ENCODE assay signal across 36 cellular contexts in genomic region chr17:11558681-11559234, GRCh38. TPM values are rescaled to one million over a fixed set of nuclear protein-coding genes. Genes with fewer than 3 reads are reported as not detected.
"Had no signal": no experiment of that assay in that cellular context is flagged by ENCODE, and none has a peak within 500 bp of the region (broad histone marks: within the 10 kb centered on the region; RNA-seq: fewer than 3 reads in every experiment).

No MANE protein-coding gene starts in this region.

- H3K9me3 ChIP-seq: ascending aorta had no signal

- H3K27ac ChIP-seq: ascending aorta, cardiac muscle cell, VCaP had no signal

- H3K27me3 ChIP-seq: ascending aorta, cardiac muscle cell had no signal

- H3K4me1 ChIP-seq: ascending aorta had no signal

- H3K4me1 Mint-ChIP-seq: activated B cell treated with CpG ODN at 0.5 μM for 24 hours; activated CD4-positive, alpha-beta memory T cell treated with anti-CD3 and anti-CD28 coated beads, Interleukin-2, amount 10 ng/mL, durations not matched to agents 7 days and 5 days; activated CD4-positive, alpha-beta T cell treated with anti-CD3 and anti-CD28 coated beads, Interleukin-2, amount 10 ng/mL, durations not matched to agents 7 days and 5 days; activated CD8-positive, alpha-beta memory T cell treated with anti-CD3 and anti-CD28 coated beads, Interleukin-2, amount 10 ng/mL, durations not matched to agents 7 days and 5 days; activated naive CD4-positive, alpha-beta T cell treated with anti-CD3 and anti-CD28 coated beads, Interleukin-2, amount 10 ng/mL, durations not matched to agents 7 days and 5 days; activated naive CD4-positive, alpha-beta T cell treated with anti-CD3 and anti-CD28 coated beads, Interleukin-2, amount 50 U/mL, for 24 hours; activated naive CD8-positive, alpha-beta T cell treated with anti-CD3 and anti-CD28 coated beads, Interleukin-2, amount 10 ng/mL, durations not matched to agents 7 days and 5 days; activated naive CD8-positive, alpha-beta T cell treated with anti-CD3 and anti-CD28 coated beads, Interleukin-2, amount 50 U/mL, for 24 hours; activated T-helper 17 cell treated with anti-CD3 and anti-CD28 coated beads, Interleukin-2, amount 50 U/mL, for 72 hours; central memory CD8-positive, alpha-beta T cell had no signal

- H3K4me3 Mint-ChIP-seq: activated B cell treated with CpG ODN at 0.5 μM for 24 hours; activated CD4-positive, alpha-beta memory T cell treated with anti-CD3 and anti-CD28 coated beads, Interleukin-2, amount 10 ng/mL, durations not matched to agents 7 days and 5 days; activated CD4-positive, alpha-beta T cell treated with anti-CD3 and anti-CD28 coated beads, Interleukin-2, amount 10 ng/mL, durations not matched to agents 7 days and 5 days; activated CD8-positive, alpha-beta memory T cell treated with anti-CD3 and anti-CD28 coated beads, Interleukin-2, amount 10 ng/mL, durations not matched to agents 7 days and 5 days; activated CD8-positive, alpha-beta T cell treated with anti-CD3 and anti-CD28 coated beads, Interleukin-2, amount 10 ng/mL, durations not matched to agents 7 days and 5 days; activated naive CD4-positive, alpha-beta T cell treated with anti-CD3 and anti-CD28 coated beads, Interleukin-2, amount 10 ng/mL, durations not matched to agents 7 days and 5 days; activated naive CD4-positive, alpha-beta T cell treated with anti-CD3 and anti-CD28 coated beads, Interleukin-2, amount 50 U/mL, for 24 hours; activated naive CD8-positive, alpha-beta T cell; activated naive CD8-positive, alpha-beta T cell treated with anti-CD3 and anti-CD28 coated beads, Interleukin-2, amount 10 ng/mL, durations not matched to agents 7 days and 5 days; activated naive CD8-positive, alpha-beta T cell treated with anti-CD3 and anti-CD28 coated beads, Interleukin-2, amount 50 U/mL, for 24 hours; activated T-cell treated with anti-CD3 and anti-CD28 coated beads, Interleukin-2, amount 50 U/mL, for 4 hours; activated T-cell treated with anti-CD3 and anti-CD28 coated beads, Interleukin-2, amount 50 U/mL, for 72 hours; activated T-helper 1 cell treated with anti-CD3 and anti-CD28 coated beads, Interleukin-12 subunit alpha, Interleukin-12 subunit beta, Interleukin-2, Interleukin-4 antibody, amounts not matched to agents 30 ng/mL and 10 ng/mL and 1 ng/mL, durations not matched to agents 14 hours and 24 hours and 36 hours; activated T-helper 17 cell treated with anti-CD3 and anti-CD28 coated beads, Interleukin-2, amount 50 U/mL, for 72 hours; brain; central memory CD8-positive, alpha-beta T cell; T-helper 1 cell treated with Interleukin-12 subunit alpha and Interleukin-12 subunit beta and Interleukin-4 antibody, amounts not matched to agents 30 μg/mL and 1 μg/mL, for 36 hours; T-helper 2 cell treated with Interferon-gamma antibody and Interleukin-4, amounts not matched to agents 5 μg/mL and 100 μg/mL, for 36 hours had no signal

- H3K27me3 Mint-ChIP-seq: activated B cell treated with CpG ODN at 0.5 μM for 24 hours; activated CD4-positive, alpha-beta memory T cell treated with anti-CD3 and anti-CD28 coated beads, Interleukin-2, amount 10 ng/mL, durations not matched to agents 7 days and 5 days; activated CD4-positive, alpha-beta T cell treated with anti-CD3 and anti-CD28 coated beads, Interleukin-2, amount 10 ng/mL, durations not matched to agents 7 days and 5 days; activated CD8-positive, alpha-beta memory T cell treated with anti-CD3 and anti-CD28 coated beads, Interleukin-2, amount 10 ng/mL, durations not matched to agents 7 days and 5 days; activated naive CD4-positive, alpha-beta T cell treated with anti-CD3 and anti-CD28 coated beads, Interleukin-2, amount 10 ng/mL, durations not matched to agents 7 days and 5 days; activated naive CD4-positive, alpha-beta T cell treated with anti-CD3 and anti-CD28 coated beads, Interleukin-2, amount 50 U/mL, for 24 hours; activated naive CD8-positive, alpha-beta T cell; activated naive CD8-positive, alpha-beta T cell treated with anti-CD3 and anti-CD28 coated beads, Interleukin-2, amount 10 ng/mL, durations not matched to agents 7 days and 5 days; activated T-helper 17 cell treated with anti-CD3 and anti-CD28 coated beads, Interleukin-2, amount 50 U/mL, for 72 hours; central memory CD8-positive, alpha-beta T cell had no signal

- H3K9me3 Mint-ChIP-seq: activated naive CD4-positive, alpha-beta T cell treated with anti-CD3 and anti-CD28 coated beads, Interleukin-2, amount 50 U/mL, for 24 hours; activated T-cell treated with anti-CD3 and anti-CD28 coated beads, Interleukin-2, amount 50 U/mL, for 4 hours had no signal

- ATAC-seq: activated CD8-positive, alpha-beta memory T cell treated with anti-CD3 and anti-CD28 coated beads, Interleukin-2, amount 10 ng/mL, durations not matched to agents 7 days and 5 days; activated CD8-positive, alpha-beta T cell treated with anti-CD3 and anti-CD28 coated beads, Interleukin-2, amount 10 ng/mL, durations not matched to agents 7 days and 5 days; activated naive CD8-positive, alpha-beta T cell treated with anti-CD3 and anti-CD28 coated beads, Interleukin-2, amount 50 U/mL, for 24 hours; activated T-cell treated with anti-CD3 and anti-CD28 coated beads, Interleukin-2, amount 50 U/mL, for 4 hours; activated T-cell treated with anti-CD3 and anti-CD28 coated beads, Interleukin-2, amount 50 U/mL, for 72 hours; activated T-helper 17 cell treated with anti-CD3 and anti-CD28 coated beads, Interleukin-2, amount 50 U/mL, for 72 hours had no signal

- H3K4me3 ChIP-seq: ascending aorta, cardiac muscle cell had no signal

- DNase-seq: activated B cell treated with CpG ODN at 0.5 μM for 24 hours; activated CD4-positive, alpha-beta memory T cell treated with anti-CD3 and anti-CD28 coated beads, Interleukin-2, amount 10 ng/mL, durations not matched to agents 7 days and 5 days; activated CD4-positive, alpha-beta T cell treated with anti-CD3 and anti-CD28 coated beads for 48 hours; activated CD4-positive, alpha-beta T cell treated with anti-CD3 and anti-CD28 coated beads, Interleukin-2, amount 10 ng/mL, durations not matched to agents 7 days and 5 days; activated CD4-positive, alpha-beta T cell treated with anti-CD3 and anti-CD28 coated beads, Interleukin-2, amount 50 U/mL, for 48 hours; activated CD4-positive, CD25-positive, alpha-beta regulatory T cell treated with anti-CD3 and anti-CD28 coated beads, Interleukin-2, amount 50 U/mL, for 72 hours; activated CD8-positive, alpha-beta memory T cell treated with anti-CD3 and anti-CD28 coated beads for 24 hours; activated CD8-positive, alpha-beta memory T cell treated with anti-CD3 and anti-CD28 coated beads, Interleukin-2, amount 10 ng/mL, durations not matched to agents 7 days and 5 days; activated CD8-positive, alpha-beta memory T cell treated with anti-CD3 and anti-CD28 coated beads, Interleukin-2, amount 50 U/mL, for 48 hours; activated CD8-positive, alpha-beta T cell treated with anti-CD3 and anti-CD28 coated beads, Interleukin-2, amount 10 ng/mL, durations not matched to agents 7 days and 5 days; activated effector memory CD4-positive, alpha-beta T cell treated with anti-CD3 and anti-CD28 coated beads, Interleukin-2, amount 50 U/mL, for 16 hours; activated gamma-delta T cell treated with Interleukin-2 at 50 U/mL for 16 hours; activated naive CD4-positive, alpha-beta T cell; activated naive CD4-positive, alpha-beta T cell treated with anti-CD3 and anti-CD28 coated beads, Interleukin-2, amount 10 ng/mL, durations not matched to agents 7 days and 5 days; activated naive CD8-positive, alpha-beta T cell treated with anti-CD3 and anti-CD28 coated beads, Interleukin-2, amount 10 ng/mL, durations not matched to agents 7 days and 5 days; activated naive CD8-positive, alpha-beta T cell treated with anti-CD3 and anti-CD28 coated beads, Interleukin-2, amount 50 U/mL, for 24 hours; activated T-cell treated with anti-CD3 and anti-CD28 coated beads, Interleukin-2, amount 50 U/mL, for 4 hours; activated T-cell treated with anti-CD3 and anti-CD28 coated beads, Interleukin-2, amount 50 U/mL, for 72 hours; amygdala; anterior cingulate cortex; caudate nucleus; cerebellar nuclear complex; T-helper 1 cell; T-helper 2 cell; T-helper 9 cell had no signal

- H3K27ac Mint-ChIP-seq: activated B cell treated with CpG ODN at 0.5 μM for 24 hours; activated CD4-positive, alpha-beta memory T cell treated with anti-CD3 and anti-CD28 coated beads, Interleukin-2, amount 10 ng/mL, durations not matched to agents 7 days and 5 days; activated CD4-positive, alpha-beta T cell treated with anti-CD3 and anti-CD28 coated beads, Interleukin-2, amount 10 ng/mL, durations not matched to agents 7 days and 5 days; activated CD8-positive, alpha-beta memory T cell treated with anti-CD3 and anti-CD28 coated beads, Interleukin-2, amount 10 ng/mL, durations not matched to agents 7 days and 5 days; activated CD8-positive, alpha-beta T cell treated with anti-CD3 and anti-CD28 coated beads, Interleukin-2, amount 10 ng/mL, durations not matched to agents 7 days and 5 days; activated naive CD4-positive, alpha-beta T cell treated with anti-CD3 and anti-CD28 coated beads, Interleukin-2, amount 10 ng/mL, durations not matched to agents 7 days and 5 days; activated naive CD4-positive, alpha-beta T cell treated with anti-CD3 and anti-CD28 coated beads, Interleukin-2, amount 50 U/mL, for 24 hours; activated naive CD8-positive, alpha-beta T cell; activated naive CD8-positive, alpha-beta T cell treated with anti-CD3 and anti-CD28 coated beads, Interleukin-2, amount 10 ng/mL, durations not matched to agents 7 days and 5 days; activated naive CD8-positive, alpha-beta T cell treated with anti-CD3 and anti-CD28 coated beads, Interleukin-2, amount 50 U/mL, for 24 hours; activated T-cell treated with anti-CD3 and anti-CD28 coated beads, Interleukin-2, amount 50 U/mL, for 72 hours; activated T-helper 1 cell treated with anti-CD3 and anti-CD28 coated beads, Interleukin-12 subunit alpha, Interleukin-12 subunit beta, Interleukin-2, Interleukin-4 antibody, amounts not matched to agents 30 ng/mL and 10 ng/mL and 1 ng/mL, durations not matched to agents 14 hours and 24 hours and 36 hours; activated T-helper 17 cell treated with anti-CD3 and anti-CD28 coated beads, Interleukin-2, amount 50 U/mL, for 72 hours; brain; T-helper 1 cell treated with Interleukin-12 subunit alpha and Interleukin-12 subunit beta and Interleukin-4 antibody, amounts not matched to agents 30 μg/mL and 1 μg/mL, for 36 hours; T-helper 2 cell treated with Interferon-gamma antibody and Interleukin-4, amounts not matched to agents 5 μg/mL and 100 μg/mL, for 36 hours had no signal

- H3K36me3 Mint-ChIP-seq: activated CD8-positive, alpha-beta memory T cell treated with anti-CD3 and anti-CD28 coated beads, Interleukin-2, amount 10 ng/mL, durations not matched to agents 7 days and 5 days; activated naive CD4-positive, alpha-beta T cell treated with anti-CD3 and anti-CD28 coated beads, Interleukin-2, amount 10 ng/mL, durations not matched to agents 7 days and 5 days; activated naive CD4-positive, alpha-beta T cell treated with anti-CD3 and anti-CD28 coated beads, Interleukin-2, amount 50 U/mL, for 24 hours; activated naive CD8-positive, alpha-beta T cell; activated naive CD8-positive, alpha-beta T cell treated with anti-CD3 and anti-CD28 coated beads, Interleukin-2, amount 10 ng/mL, durations not matched to agents 7 days and 5 days; brain had no signal

- H3K36me3 ChIP-seq: ascending aorta, cardiac muscle cell had no signal

RNA-seq across cellular contexts. Expression of gene DNAH9, which starts 39.5 kb away (rescaled TPM):
- total RNA-seq: activated B cell treated with CpG ODN at 0.5 μM for 24 hours; activated CD4-positive, alpha-beta memory T cell treated with anti-CD3 and anti-CD28 coated beads, Interleukin-2, amount 10 ng/mL, durations not matched to agents 7 days and 5 days; activated CD4-positive, alpha-beta T cell treated with anti-CD3 and anti-CD28 coated beads, Interleukin-2, amount 10 ng/mL, durations not matched to agents 7 days and 5 days; activated CD8-positive, alpha-beta memory T cell treated with anti-CD3 and anti-CD28 coated beads, Interleukin-2, amount 10 ng/mL, durations not matched to agents 7 days and 5 days; activated CD8-positive, alpha-beta T cell treated with anti-CD3 and anti-CD28 coated beads, Interleukin-2, amount 10 ng/mL, durations not matched to agents 7 days and 5 days; activated naive CD8-positive, alpha-beta T cell treated with anti-CD3 and anti-CD28 coated beads, Interleukin-2, amount 10 ng/mL, durations not matched to agents 7 days and 5 days; activated T-cell treated with anti-CD3 and anti-CD28 coated beads, Interleukin-2, amount 50 U/mL, for 4 hours; activated T-cell treated with anti-CD3 and anti-CD28 coated beads, Interleukin-2, amount 50 U/mL, for 72 hours; activated T-helper 1 cell treated with anti-CD3 and anti-CD28 coated beads, Interleukin-12 subunit alpha, Interleukin-12 subunit beta, Interleukin-2, Interleukin-4 antibody, amounts not matched to agents 30 ng/mL and 10 ng/mL and 1 ng/mL, durations not matched to agents 14 hours and 24 hours and 36 hours; activated T-helper 17 cell treated with anti-CD3 and anti-CD28 coated beads, Interleukin-2, amount 50 U/mL, for 72 hours; ascending aorta had no signal
